In the genomic region with DNA sequence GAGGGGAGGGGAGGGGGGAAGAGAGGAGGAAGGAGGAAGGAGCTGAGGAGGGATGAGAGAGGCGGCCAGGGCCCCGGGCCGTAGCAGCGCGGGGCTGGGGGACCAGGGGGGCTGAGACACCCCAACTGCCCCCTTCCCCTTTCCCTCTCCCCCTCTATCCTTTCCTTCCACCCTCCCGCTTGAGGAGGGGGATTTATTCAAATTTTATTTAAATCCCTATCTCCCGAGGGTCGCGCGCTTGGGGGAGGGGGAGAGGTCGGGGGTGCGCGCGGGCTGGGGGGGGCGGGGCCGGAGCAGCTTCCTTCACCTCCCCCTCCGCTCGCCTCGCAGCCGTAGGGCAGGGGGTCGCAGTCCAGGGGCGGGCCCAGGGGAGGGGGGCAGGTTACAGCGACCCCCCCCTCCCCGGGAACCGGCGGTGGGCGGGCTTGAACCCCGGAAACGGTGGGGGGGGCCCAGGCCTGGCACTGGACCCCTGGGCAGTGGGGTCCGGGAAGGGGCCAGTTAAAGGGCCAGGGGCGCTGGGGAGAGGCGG, we compare ENCODE assay signal across 8 cellular contexts. TPM values are rescaled to one million over a fixed set of nuclear protein-coding genes. Genes with fewer than 3 reads are reported as not detected.
DNase-seq lines count a peak whose midpoint lies in the region; ATAC-seq and TF ChIP-seq lines count a peak whose summit lies in the region.

A gene with protein sequence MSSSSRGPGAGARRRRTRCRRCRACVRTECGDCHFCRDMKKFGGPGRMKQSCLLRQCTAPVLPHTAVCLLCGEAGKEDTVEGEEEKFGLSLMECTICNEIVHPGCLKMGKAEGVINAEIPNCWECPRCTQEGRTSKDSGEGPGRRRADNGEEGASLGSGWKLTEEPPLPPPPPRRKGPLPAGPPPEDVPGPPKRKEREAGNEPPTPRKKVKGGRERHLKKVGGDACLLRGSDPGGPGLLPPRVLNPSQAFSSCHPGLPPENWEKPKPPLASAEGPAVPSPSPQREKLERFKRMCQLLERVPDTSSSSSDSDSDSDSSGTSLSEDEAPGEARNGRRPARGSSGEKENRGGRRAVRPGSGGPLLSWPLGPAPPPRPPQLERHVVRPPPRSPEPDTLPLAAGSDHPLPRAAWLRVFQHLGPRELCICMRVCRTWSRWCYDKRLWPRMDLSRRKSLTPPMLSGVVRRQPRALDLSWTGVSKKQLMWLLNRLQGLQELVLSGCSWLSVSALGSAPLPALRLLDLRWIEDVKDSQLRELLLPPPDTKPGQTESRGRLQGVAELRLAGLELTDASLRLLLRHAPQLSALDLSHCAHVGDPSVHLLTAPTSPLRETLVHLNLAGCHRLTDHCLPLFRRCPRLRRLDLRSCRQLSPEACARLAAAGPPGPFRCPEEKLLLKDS (plus strand): TSS at position 19 of the 532 bp plus-strand sequence. CDS start 2,183 bp downstream, outside the sequence.

- peaks cover 24% of the 10 kb centered on the region for H3K36me3 ChIP-seq in MG63
- no peaks in the 10 kb centered on the region for H3K36me3 ChIP-seq in vagina

- peak within 1 kb of the TSS; percentile 100 for H3K27ac Mint-ChIP-seq in Calu3 (ENCODE audit: unreplicated experiment)

- DNase-seq in Calu3 (no peak), MG63 (no peak), mesenteric fat pad (ENCODE audit: low spot score) (no peak), vagina (ENCODE audit: extremely low spot score in 2 of 2) (no peak), HUDEP-2 (lab: John Stamatoyannopoulos, UW; ENCODE audit: unreplicated experiment in 76 of 76) (no peak)

- H3K9me3 Mint-ChIP-seq in Calu3 (ENCODE audit: low read depth, unreplicated experiment), result no peaks in the 10 kb centered on the region

- TF ChIP-seq CTCF in Calu3 (IDR thresholded peaks at IDR 0.05; ENCODE audit: unreplicated experiment) (no peak), vagina (IDR thresholded peaks at IDR 0.05) (no peak)

- ATAC-seq in HG03521 (IDR thresholded peaks at IDR 0.05; ENCODE audit: unreplicated experiment), result no peak
- ATAC-seq in HG03378 (IDR thresholded peaks at IDR 0.05; ENCODE audit: unreplicated experiment), result no peak

- CTCF ChIA-PET in Calu3 (lab: Charles Lee), result interaction anchor here (0.6 to 1.3 kb wide), 6 partner anchors 18 to 531 kb away, joined by 3 to 12 read pairs (median 4); no protein-coding TSS in a partner anchor

- peak in 1 of 2 donors; percentile 31 for TF ChIP-seq POLR2A in vagina (IDR thresholded peaks at IDR 0.05)

- H3K9me3 ChIP-seq in MG63 (no peaks in the 10 kb centered on the region), vagina (no peaks in the 10 kb centered on the region)

- no peaks in the 10 kb centered on the region for H3K27me3 ChIP-seq in MG63
- H3K27me3 ChIP-seq in vagina, result no peaks in the 10 kb centered on the region

- peaks cover 47% of the 10 kb centered on the region for H3K36me3 Mint-ChIP-seq in Calu3 (ENCODE audit: insufficient read depth, unreplicated experiment)

- peak within 1 kb of the TSS; percentile 94 for H3K4me3 Mint-ChIP-seq in Calu3 (ENCODE audit: low read depth, unreplicated experiment)

- H3K4me3 ChIP-seq in MG63 (peak within 1 kb of the TSS; percentile 97), vagina (peak within 1 kb of the TSS; percentile 82 to 92)

- H3K27me3 Mint-ChIP-seq in Calu3 (ENCODE audit: unreplicated experiment), result no peaks in the 10 kb centered on the region

- H3K4me1 Mint-ChIP-seq in Calu3 (ENCODE audit: low read depth, unreplicated experiment), result peaks cover 26% of the 10 kb centered on the region

- BruUV-seq in Calu3 (replicated peaks; lab: Mats Ljungman, UMichigan), result no TSS peak

- H3K27ac ChIP-seq in cingulate gyrus (ENCODE audit: low read depth, low read length) (peak within 1 kb of the TSS; percentile 99), vagina (peak within 1 kb of the TSS; percentile 98)

- peaks cover 38% of the 10 kb centered on the region for H3K4me1 ChIP-seq in vagina

- intact Hi-C loops in Calu3 (cut with micrococcal nuclease; ENCODE audit: unreplicated experiment) (loop anchor here (5.0 kb wide), 1 partner anchor 161 kb away; a partner anchor contains a TSS), vagina (cut with DNase I) (loop anchor here (5.0 kb wide), 1 partner anchor 81 kb away; no protein-coding TSS in a partner anchor)

RNA-seq across cellular contexts. Expression of the gene that starts here (rescaled TPM):
- total RNA-seq in Calu3 (2022) (43.2 and 45.7 TPM in 2 replicates), mesenteric fat pad (11.4 TPM), vagina (21.4 TPM)
- 19.5 and 31.2 TPM in 2 replicates for total RNA-seq in MG63 (2014; rRNA removed; shearing (Covaris generic); ENCODE audit: low replicate concordance)
